9 cellular contexts compared by ENCODE assay signal in the genomic region with DNA sequence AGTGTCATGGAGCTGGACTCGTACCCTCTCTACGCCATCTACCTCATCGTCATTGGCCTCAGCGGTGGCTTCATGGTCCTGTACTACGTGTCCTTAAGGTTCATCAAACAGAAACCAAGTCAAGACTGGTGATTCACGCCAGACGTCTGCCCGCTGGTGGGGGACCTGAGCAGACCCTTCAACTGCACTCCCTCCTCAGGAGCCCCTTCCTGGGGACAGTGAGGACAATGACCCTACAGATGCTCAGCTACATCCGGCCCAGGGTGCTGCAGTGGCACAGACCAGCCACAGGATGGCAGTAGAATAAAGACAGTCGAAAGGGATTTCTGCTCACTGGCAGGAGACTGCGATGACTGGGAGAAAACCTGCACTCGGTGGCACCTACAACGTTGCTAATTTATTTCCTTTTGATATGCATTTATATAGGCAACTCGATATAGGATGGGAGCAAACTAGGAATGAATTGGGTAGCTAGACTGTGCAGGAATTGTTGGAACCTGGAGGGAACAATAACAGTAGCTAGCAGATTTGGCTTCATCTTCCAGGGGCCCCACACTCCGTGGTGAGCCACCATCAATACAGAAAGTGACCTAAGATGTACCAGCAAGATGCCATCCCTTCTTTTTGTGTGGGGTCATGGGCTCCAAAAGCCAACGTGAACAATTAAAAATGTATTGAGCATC. TPM values are rescaled to one million over a fixed set of nuclear protein-coding genes. Genes with fewer than 3 reads are reported as not detected.
DNase-seq lines count a peak whose midpoint lies in the region; ATAC-seq and TF ChIP-seq lines count a peak whose summit lies in the region.
"Had no signal": no experiment of that assay in that cellular context is flagged by ENCODE, and none has a peak within 500 bp of the region (broad histone marks: within the 10 kb centered on the region; RNA-seq: fewer than 3 reads in every experiment).

No MANE protein-coding gene starts in this region.

- H3K4me1 ChIP-seq in left lung, result peaks cover 4 to 14% of the 10 kb centered on the region in 2 donors

- no peaks in the 10 kb centered on the region for H3K36me3 Mint-ChIP-seq in chondrocyte (ENCODE audit: low read depth)

- no peaks in the 10 kb centered on the region for H3K27me3 ChIP-seq in left lung

- peak; percentile 92 for TF ChIP-seq CTCF in chondrocyte (IDR thresholded peaks at IDR 0.05)
- TF ChIP-seq CTCF in left lung (IDR thresholded peaks at IDR 0.05), result peak; percentile 90 to 96

- peak; percentile 3 for DNase-seq in NK-92 treated with Interleukin-12 subunit alpha and Interleukin-12 subunit beta, amount 100 ng/mL, for 24 hours (lab: John Stamatoyannopoulos, UW)
- DNase-seq in NK-92 (lab: John Stamatoyannopoulos, UW; ENCODE audit: unreplicated experiment) (no peak), NCI-H2227 (lab: John Stamatoyannopoulos, UW; ENCODE audit: unreplicated experiment) (peak; percentile 86), chondrocyte (ENCODE audit: low spot score) (no peak), left lung (peak in 1 of 2 donors; percentile 51)
- peak; percentile 30 for DNase-seq in activated CD4-positive, alpha-beta T cell treated with anti-CD3 and anti-CD28 coated beads for 1 hour
- peak in 2 of 3 donors; percentile 14 to 52 for DNase-seq in stimulated activated CD4-positive, alpha-beta T cell treated with anti-CD3 and anti-CD28 coated beads, TNF-alpha, amount 100 ng/mL, for 1 hour (ENCODE audit: low read depth in 3 of 3, low spot score in 1 of 3)

- intact Hi-C loops in left lung (cut with DNase I), result no loop called here

- no peak overlapping the region for H3K4me3 Mint-ChIP-seq in chondrocyte (ENCODE audit: unreplicated experiment)

- peaks cover 10% of the 10 kb centered on the region for H3K27me3 Mint-ChIP-seq in chondrocyte (ENCODE audit: low read depth)

- H3K4me3 ChIP-seq in left lung, result no peak overlapping the region

- no peak overlapping the region for H3K27ac Mint-ChIP-seq in chondrocyte (ENCODE audit: unreplicated experiment)

- no peak overlapping the region for H3K27ac ChIP-seq in left lung

- no peaks in the 10 kb centered on the region for H3K9me3 ChIP-seq in left lung

- H3K4me1 Mint-ChIP-seq in chondrocyte (ENCODE audit: low read depth), result peaks cover 2% of the 10 kb centered on the region

- no peaks in the 10 kb centered on the region for H3K9me3 Mint-ChIP-seq in chondrocyte (ENCODE audit: low read depth)

- no peaks in the 10 kb centered on the region for H3K36me3 ChIP-seq in left lung

- ATAC-seq in HG03159 (IDR thresholded peaks at IDR 0.05; ENCODE audit: unreplicated experiment) (peak; percentile 60), left lung (peak; percentile 92)

RNA-seq across cellular contexts. Expression of gene ABCG8, which starts 39.2 kb away (rescaled TPM):
- total RNA-seq in chondrocyte (not detected in 3 replicates), left lung (not detected)

RNA-seq across cellular contexts. Expression of gene ABCG5, which starts 39.3 kb away (rescaled TPM):
- not detected in 3 replicates for total RNA-seq in chondrocyte
- not detected for total RNA-seq in left lung
- total RNA-seq: skeletal muscle tissue had no signal

Comparison
In these comparisons a context has a peak if more than half of its experiments do, and no peak if none do; other contexts are left out.
1. DNase-seq: peak in NK-92 treated with Interleukin-12 subunit alpha and Interleukin-12 subunit beta, amount 100 ng/mL, for 24 hours (single experiment), NCI-H2227 (single experiment), activated CD4-positive, alpha-beta T cell treated with anti-CD3 and anti-CD28 coated beads for 1 hour (single experiment) and stimulated activated CD4-positive, alpha-beta T cell treated with anti-CD3 and anti-CD28 coated beads, TNF-alpha, amount 100 ng/mL, for 1 hour (2 of 3); none in NK-92 (single experiment) and chondrocyte (single experiment).